Comparison of ENCODE assay signal across 9 cellular contexts in the genomic region with DNA sequence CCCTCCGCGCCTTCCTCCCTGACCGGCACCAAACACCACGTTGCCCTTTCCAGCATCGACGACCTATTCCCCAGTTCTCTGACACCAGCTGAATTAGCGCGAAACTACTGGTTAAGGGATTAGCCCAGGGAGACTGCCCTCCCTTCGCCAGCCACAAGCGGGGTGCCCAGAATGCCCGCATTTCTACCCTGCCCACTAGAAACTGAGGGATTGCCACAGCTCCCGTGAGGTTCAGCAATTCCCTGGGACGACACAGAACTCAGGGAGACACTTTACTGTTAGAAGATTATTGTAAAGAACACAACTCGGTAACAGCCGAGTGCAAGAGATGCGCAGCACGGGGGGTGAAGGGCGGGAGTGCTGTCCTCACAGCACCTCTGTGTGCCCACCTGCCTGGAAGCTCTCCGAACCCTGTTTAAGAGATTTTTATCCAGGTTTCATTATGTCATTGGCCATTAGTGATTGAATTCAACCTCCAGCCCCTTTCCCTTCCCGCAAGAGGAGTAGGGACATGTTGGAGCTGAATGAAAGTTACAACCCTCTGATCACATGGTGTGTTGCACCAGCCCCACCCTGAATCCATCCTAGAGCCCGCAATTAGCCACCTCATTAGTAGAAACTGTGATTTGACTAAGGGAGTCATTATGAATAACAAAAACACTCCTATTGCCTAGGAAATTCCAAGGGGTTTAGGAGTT. TPM values are rescaled to one million over a fixed set of nuclear protein-coding genes. Genes with fewer than 3 reads are reported as not detected.
A peak's percentile ranks its signal among the peaks of the same experiment; 100 is the strongest.
DNase-seq lines count a peak whose midpoint lies in the region; ATAC-seq, FAIRE-seq and TF ChIP-seq lines count a peak whose summit lies in the region.
"Had no signal": no experiment of that assay in that cellular context is flagged by ENCODE, and none has a peak within 500 bp of the region (broad histone marks: within the 10 kb centered on the region; RNA-seq: fewer than 3 reads in every experiment).

No MANE protein-coding gene starts in this region.

- TF ChIP-seq CTCF in thoracic aorta (IDR thresholded peaks at IDR 0.05) = no peak

- H3K4me1 ChIP-seq in thoracic aorta (ENCODE audit: control insufficient read depth in 1 of 2, low read depth in 2 of 2) = no peaks in the 10 kb centered on the region

- peak overlapping the region; percentile 92 for H3K27ac Mint-ChIP-seq in activated CD4-positive, alpha-beta T cell treated with anti-CD3 and anti-CD28 coated beads, Interleukin-2, amount 10 ng/mL, durations not matched to agents 7 days and 5 days
- peak overlapping the region; percentile 89 for H3K27ac Mint-ChIP-seq in activated naive CD8-positive, alpha-beta T cell

- no peak for FAIRE-seq in H54 (lab: Jason Lieb, UNC)

- POLR2A ChIA-PET in activated CD4-positive, alpha-beta T cell treated with anti-CD3 and anti-CD28 coated beads, Interleukin-2, amount 10 ng/mL, durations not matched to agents 7 days and 5 days (lab: Charles Lee) = no interaction called here

- H3K27me3 Mint-ChIP-seq in activated CD4-positive, alpha-beta T cell treated with anti-CD3 and anti-CD28 coated beads, Interleukin-2, amount 10 ng/mL, durations not matched to agents 7 days and 5 days = no peaks in the 10 kb centered on the region
- H3K27me3 Mint-ChIP-seq in activated naive CD8-positive, alpha-beta T cell = no peaks in the 10 kb centered on the region

- peak overlapping the region; percentile 76 for H3K4me3 ChIP-seq in thoracic aorta

- H3K4me3 Mint-ChIP-seq in activated CD4-positive, alpha-beta T cell treated with anti-CD3 and anti-CD28 coated beads, Interleukin-2, amount 10 ng/mL, durations not matched to agents 7 days and 5 days = peak overlapping the region; percentile 85
- H3K4me3 Mint-ChIP-seq in activated naive CD8-positive, alpha-beta T cell = peak overlapping the region; percentile 88

- DNase-seq in activated CD4-positive, alpha-beta T cell treated with anti-CD3 and anti-CD28 coated beads, Interleukin-2, amount 10 ng/mL, durations not matched to agents 7 days and 5 days = no peak
- DNase-seq in activated CD4-positive, alpha-beta T cell treated with anti-CD3 and anti-CD28 coated beads for 1 hour = no peak
- DNase-seq in iPS-NIHi7 (ENCODE audit: extremely low spot score) = peak; percentile 27
- DNase-seq in thoracic aorta (ENCODE audit: low spot score) = no peak
- DNase-seq in H54 (ENCODE audit: insufficient read length, low spot score) = no peak
- DNase-seq in cortex of kidney (lab: John Stamatoyannopoulos, UW) = no peak
- DNase-seq in SKM-1 (lab: John Stamatoyannopoulos, UW; ENCODE audit: unreplicated experiment) = no peak

- peak overlapping the region; percentile 76 to 87 for H3K27ac ChIP-seq in thoracic aorta
- H3K27ac ChIP-seq: SK-N-MC had no signal

- H3K36me3 Mint-ChIP-seq in activated CD4-positive, alpha-beta T cell treated with anti-CD3 and anti-CD28 coated beads, Interleukin-2, amount 10 ng/mL, durations not matched to agents 7 days and 5 days (ENCODE audit: low read depth) = peaks cover 2% of the 10 kb centered on the region
- H3K36me3 Mint-ChIP-seq in activated naive CD8-positive, alpha-beta T cell = no peaks in the 10 kb centered on the region

- H3K9me3 Mint-ChIP-seq in activated CD4-positive, alpha-beta T cell treated with anti-CD3 and anti-CD28 coated beads, Interleukin-2, amount 10 ng/mL, durations not matched to agents 7 days and 5 days = no peaks in the 10 kb centered on the region
- no peaks in the 10 kb centered on the region for H3K9me3 Mint-ChIP-seq in activated naive CD8-positive, alpha-beta T cell (ENCODE audit: low read depth)

- no peaks in the 10 kb centered on the region for H3K36me3 ChIP-seq in thoracic aorta

- H3K4me1 Mint-ChIP-seq in activated CD4-positive, alpha-beta T cell treated with anti-CD3 and anti-CD28 coated beads, Interleukin-2, amount 10 ng/mL, durations not matched to agents 7 days and 5 days = peaks cover 43% of the 10 kb centered on the region
- peaks cover 32% of the 10 kb centered on the region for H3K4me1 Mint-ChIP-seq in activated naive CD8-positive, alpha-beta T cell (ENCODE audit: low read depth)

- no peak for ATAC-seq in thoracic aorta (ENCODE audit: insufficient number of reproducible peaks, low FRiP score, low read depth)

- TF ChIP-seq POLR2A in H54 (IDR thresholded peaks at IDR 0.05; ENCODE audit: low read depth, low read length) = no peak

- no peaks in the 10 kb centered on the region for H3K9me3 ChIP-seq in thoracic aorta

- CTCF ChIA-PET in activated CD4-positive, alpha-beta T cell treated with anti-CD3 and anti-CD28 coated beads, Interleukin-2, amount 10 ng/mL, durations not matched to agents 7 days and 5 days (lab: Charles Lee) = interaction anchor here (0.6 to 2.8 kb wide), 8 partner anchors 9 to 265 kb away, joined by 3 to 9 read pairs (median 4); a partner anchor contains a TSS

- no peaks in the 10 kb centered on the region for H3K27me3 ChIP-seq in thoracic aorta (replicated peaks; ENCODE audit: insufficient read depth)

RNA-seq across cellular contexts. Expression of a gene that starts 15.8 kb away (rescaled TPM):
- under 1 TPM in 1 of 2 experiments, not detected in 1; 0.17 TPM for total RNA-seq in activated CD4-positive, alpha-beta T cell treated with anti-CD3 and anti-CD28 coated beads, Interleukin-2, amount 10 ng/mL, durations not matched to agents 7 days and 5 days
- total RNA-seq in thoracic aorta = not detected

RNA-seq across cellular contexts. Expression of a gene that starts 24.2 kb away (rescaled TPM):
- total RNA-seq in activated CD4-positive, alpha-beta T cell treated with anti-CD3 and anti-CD28 coated beads, Interleukin-2, amount 10 ng/mL, durations not matched to agents 7 days and 5 days = 10 to 100 TPM; 15.8 to 15.9 TPM
- total RNA-seq in thoracic aorta = 10 to 100 TPM; 17.5 to 29.3 TPM
